8 cellular contexts compared by ENCODE assay signal in the genomic region with DNA sequence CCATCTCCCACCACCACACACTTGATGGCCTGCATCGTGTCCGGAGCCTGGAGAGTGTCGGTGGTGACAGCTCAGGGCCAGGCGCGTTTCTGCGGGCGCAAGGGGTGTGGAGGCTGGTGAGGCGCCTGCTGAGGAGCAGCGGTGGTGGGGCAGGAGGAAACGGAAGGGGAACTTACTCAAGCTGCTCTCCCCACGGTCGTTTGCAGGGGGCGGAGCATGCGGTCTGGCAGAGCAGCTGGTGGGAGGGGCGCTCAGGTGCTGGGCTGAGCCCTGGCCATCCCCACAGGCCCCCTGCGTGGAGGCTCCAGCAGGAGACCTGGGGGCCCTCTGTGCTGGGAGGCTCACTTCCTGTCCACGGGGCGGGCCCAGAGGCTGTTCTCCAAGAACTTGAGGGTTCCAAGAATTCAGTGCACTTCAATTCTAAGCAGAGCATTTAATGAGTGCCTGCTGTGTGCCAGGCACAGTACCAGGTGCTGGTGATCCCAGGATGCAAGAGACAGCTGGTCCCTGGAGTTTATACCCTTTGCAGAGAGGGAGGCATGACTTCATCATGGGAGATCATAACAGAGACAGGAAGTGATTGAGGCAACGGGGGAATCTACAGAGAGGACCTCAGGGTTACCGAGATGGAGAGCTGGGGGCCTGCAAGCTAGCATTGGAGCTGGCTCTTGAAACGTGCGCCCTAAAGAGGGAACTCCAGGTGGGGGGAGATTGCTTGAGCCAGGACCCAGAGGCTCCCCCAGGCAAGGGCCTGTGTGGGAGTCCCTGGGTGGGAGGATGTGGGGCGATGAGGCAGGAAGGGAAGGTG. TPM values are rescaled to one million over a fixed set of nuclear protein-coding genes. Genes with fewer than 3 reads are reported as not detected.
DNase-seq lines count a peak whose midpoint lies in the region; ATAC-seq and TF ChIP-seq lines count a peak whose summit lies in the region.

A gene (minus strand): TSS at position 156 of the 808 bp plus-strand sequence. CDS start 121 bp downstream, at position 35.

- no peak for TF ChIP-seq POLR2A in gastroesophageal sphincter (IDR thresholded peaks at IDR 0.05)

- no peaks in the 10 kb centered on the region for H3K9me3 ChIP-seq in gastroesophageal sphincter

- DNase-seq in RPMI7951 (ENCODE audit: low read depth) (peak; percentile 78), activated T-helper 1 cell treated with Interleukin-2 at 50 U/mL for 16 hours (ENCODE audit: low read depth) (peak; percentile 83), germinal center (ENCODE audit: low spot score) (peak; percentile 85), retinal pigment epithelial cell (ENCODE audit: low read depth) (no peak), DMS114 treated with DMSO at 0.1 percent for 48 hours (lab: John Stamatoyannopoulos, UW; ENCODE audit: unreplicated experiment) (no peak)

- TF ChIP-seq CTCF in retinal pigment epithelial cell (conservative IDR thresholded peaks at IDR 0.05; ENCODE audit: low read depth, low read length) (no peak), gastroesophageal sphincter (IDR thresholded peaks at IDR 0.05) (no peak)

- 22 to 49% methylated on average over 4 to 5 of the region's 23 CpGs for WGBS in gastroesophageal sphincter (ENCODE audit: low coverage in 1 of 2), 2 donors

- H3K36me3 ChIP-seq in gastroesophageal sphincter = no peaks in the 10 kb centered on the region

- peak; percentile 57 for ATAC-seq in GM18498 (IDR thresholded peaks at IDR 0.05; ENCODE audit: unreplicated experiment)
- peak; percentile 46 for ATAC-seq in HG02852 (IDR thresholded peaks at IDR 0.05; ENCODE audit: unreplicated experiment)
- no peak for ATAC-seq in gastroesophageal sphincter

- H3K27ac ChIP-seq in gastroesophageal sphincter = peak within 1 kb of the TSS in 1 of 4 donors; percentile 54

- H3K27me3 ChIP-seq in gastroesophageal sphincter = peaks cover 68% of the 10 kb centered on the region

- H3K4me1 ChIP-seq in gastroesophageal sphincter = no peaks in the 10 kb centered on the region

- peak within 1 kb of the TSS; percentile 36 for H3K4me3 ChIP-seq in retinal pigment epithelial cell (ENCODE audit: low read length)
- H3K4me3 ChIP-seq in gastroesophageal sphincter = peak within 1 kb of the TSS in 1 of 2 donors; percentile 39

- no peak for TF ChIP-seq EP300 in gastroesophageal sphincter (IDR thresholded peaks at IDR 0.05)

RNA-seq across cellular contexts. Expression of the gene that starts here (rescaled TPM):
- total RNA-seq in RPMI7951 (2014; rRNA removed; shearing (Covaris generic)) = 138 and 151 TPM in 2 replicates
- total RNA-seq in gastroesophageal sphincter = 10 to 100 TPM in 1 of 4 donors, 1 to 10 TPM in 3; 2.0 to 11.3 (median 6.4) TPM

Comparison
In these comparisons a context has a peak if more than half of its experiments do, and no peak if none do; other contexts are left out.
1. RNA of the gene that starts here (total RNA-seq): 138 to 151 TPM in RPMI7951; 2.0 to 11.3 TPM in gastroesophageal sphincter; every median in the first group is over 10 times any median in the second.
2. DNase-seq: peak in RPMI7951 (single experiment), activated T-helper 1 cell treated with Interleukin-2 at 50 U/mL for 16 hours (single experiment) and germinal center (single experiment); none in retinal pigment epithelial cell (single experiment) and DMS114 treated with DMSO at 0.1 percent for 48 hours (single experiment).